Comparison of ENCODE assay signal across 1 cellular context in genomic region chr11:46678741-46679130, GRCh38.
TF ChIP-seq lines count a peak whose summit lies in the region.

No MANE protein-coding gene starts in this region.

TF ChIP-seq in HepG2, 621 proteins besides CTCF, POLR2A, EP300 and RAD21:
- TF ChIP-seq KIAA2018 (CRISPR knock-in tag; IDR thresholded peaks at IDR 0.05; ENCODE audit: borderline replicate concordance), result no peak
- TF ChIP-seq ZNF432 (CRISPR knock-in tag; IDR thresholded peaks at IDR 0.05; ENCODE audit: borderline replicate concordance), result no peak
- TF ChIP-seq ZFP37 (CRISPR knock-in tag; IDR thresholded peaks at IDR 0.05; ENCODE audit: borderline replicate concordance), result no peak
- no peak for TF ChIP-seq ZNF775 (CRISPR knock-in tag; IDR thresholded peaks at IDR 0.05; ENCODE audit: borderline replicate concordance)
- TF ChIP-seq AGO1 (IDR thresholded peaks at IDR 0.05; ENCODE audit: low read depth, low read length, poor library complexity, severe bottlenecking), result no peak
- TF ChIP-seq E2F2 (CRISPR knock-in tag; IDR thresholded peaks at IDR 0.05; ENCODE audit: borderline replicate concordance), result no peak
- TF ChIP-seq PHF20 (CRISPR knock-in tag; IDR thresholded peaks at IDR 0.05), result no peak
- TF ChIP-seq ZNF749 (CRISPR knock-in tag; IDR thresholded peaks at IDR 0.05; ENCODE audit: borderline replicate concordance), result no peak
- TF ChIP-seq TFDP2 (CRISPR knock-in tag; IDR thresholded peaks at IDR 0.05), result no peak
- TF ChIP-seq BCL3 (CRISPR knock-in tag; IDR thresholded peaks at IDR 0.05), result no peak
- no peak for TF ChIP-seq TCF12 (IDR thresholded peaks at IDR 0.05)
- no peak for TF ChIP-seq TCF12 (CRISPR knock-in tag; IDR thresholded peaks at IDR 0.05)
